19 cellular contexts compared by ENCODE assay signal in the genomic region with DNA sequence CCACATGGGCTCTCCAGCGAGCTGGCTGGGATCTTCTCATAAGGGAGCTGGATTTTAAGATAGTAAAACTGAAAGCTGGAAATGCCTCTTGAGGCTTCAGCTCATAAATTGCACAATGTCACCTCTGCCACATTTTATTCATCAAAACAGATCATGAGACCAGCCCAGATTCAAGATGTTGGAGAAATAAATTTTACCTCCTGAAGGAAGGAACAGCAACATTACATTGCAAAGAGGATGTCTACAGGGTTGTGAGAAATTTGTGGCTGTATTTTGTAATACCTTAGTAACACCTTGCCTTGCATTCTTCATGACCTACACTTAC.
"Had no signal": no experiment of that assay in that cellular context is flagged by ENCODE, and none has a peak within 500 bp of the region (broad histone marks: within the 10 kb centered on the region; RNA-seq: fewer than 3 reads in every experiment).

No MANE protein-coding gene starts in this region.

- H3K36me3 Mint-ChIP-seq: activated naive CD8-positive, alpha-beta T cell treated with anti-CD3 and anti-CD28 coated beads for 36 hours; natural killer cell had no signal

- H3K27ac Mint-ChIP-seq: activated CD4-positive, alpha-beta memory T cell treated with anti-CD3 and anti-CD28 coated beads, Interleukin-2, amount 10 ng/mL, durations not matched to agents 7 days and 5 days; activated naive CD8-positive, alpha-beta T cell treated with anti-CD3 and anti-CD28 coated beads for 36 hours; activated T-cell treated with anti-CD3 and anti-CD28 coated beads, Interleukin-2, amount 50 U/mL, for 72 hours; natural killer cell; progenitor cell of endocrine pancreas; T-helper 2 cell treated with Interferon-gamma antibody and Interleukin-4, amounts not matched to agents 5 μg/mL and 100 μg/mL, for 36 hours had no signal

- H3K4me3 Mint-ChIP-seq: activated CD4-positive, alpha-beta memory T cell treated with anti-CD3 and anti-CD28 coated beads, Interleukin-2, amount 10 ng/mL, durations not matched to agents 7 days and 5 days; activated naive CD8-positive, alpha-beta T cell treated with anti-CD3 and anti-CD28 coated beads for 36 hours; activated T-cell treated with anti-CD3 and anti-CD28 coated beads, Interleukin-2, amount 50 U/mL, for 72 hours; natural killer cell; T-helper 2 cell treated with Interferon-gamma antibody and Interleukin-4, amounts not matched to agents 5 μg/mL and 100 μg/mL, for 36 hours had no signal

- DNase-seq: activated CD4-positive, alpha-beta memory T cell treated with anti-CD3 and anti-CD28 coated beads, Interleukin-2, amount 10 ng/mL, durations not matched to agents 7 days and 5 days; activated CD8-positive, alpha-beta memory T cell treated with anti-CD3 and anti-CD28 coated beads, Interleukin-2, amount 50 U/mL, for 4 hours; activated gamma-delta T cell treated with Interleukin-2 at 50 U/mL for 16 hours; activated naive CD8-positive, alpha-beta T cell treated with anti-CD3 and anti-CD28 coated beads for 36 hours; activated T-cell treated with anti-CD3 and anti-CD28 coated beads, Interleukin-2, amount 50 U/mL, for 72 hours; aorta; effector memory CD4-positive, alpha-beta T cell; hypothalamus; mucosa of descending colon; natural killer cell; right cardiac atrium; small intestine; thyroid gland; uterus had no signal

- H3K9me3 Mint-ChIP-seq: activated CD4-positive, alpha-beta memory T cell treated with anti-CD3 and anti-CD28 coated beads, Interleukin-2, amount 10 ng/mL, durations not matched to agents 7 days and 5 days; activated naive CD8-positive, alpha-beta T cell treated with anti-CD3 and anti-CD28 coated beads for 36 hours; activated T-cell treated with anti-CD3 and anti-CD28 coated beads, Interleukin-2, amount 50 U/mL, for 72 hours; natural killer cell; T-helper 2 cell treated with Interferon-gamma antibody and Interleukin-4, amounts not matched to agents 5 μg/mL and 100 μg/mL, for 36 hours had no signal

- ATAC-seq: activated CD4-positive, CD25-positive, alpha-beta regulatory T cell treated with anti-CD3 and anti-CD28 coated beads, Interleukin-2, amount 50 U/mL, for 24 hours; activated T-cell treated with anti-CD3 and anti-CD28 coated beads, Interleukin-2, amount 50 U/mL, for 72 hours; mucosa of descending colon; natural killer cell; right cardiac atrium had no signal

- H3K27me3 ChIP-seq: thyroid gland, uterus had no signal

- FAIRE-seq: small intestine had no signal

- H3K27me3 Mint-ChIP-seq: progenitor cell of endocrine pancreas had no signal

- H3K36me3 ChIP-seq: thyroid gland, uterus had no signal

- H3K4me3 ChIP-seq: coronary artery, lung, mucosa of descending colon, thyroid gland, uterus had no signal

- H3K9me3 ChIP-seq: mucosa of descending colon, thyroid gland, uterus had no signal

- H3K4me1 Mint-ChIP-seq: natural killer cell had no signal

- H3K27ac ChIP-seq: coronary artery, uterus had no signal
